34 cellular contexts compared by ENCODE assay signal in genomic region chr7:105703207-105703930, GRCh38.
"Had no signal": no experiment of that assay in that cellular context is flagged by ENCODE, and none has a peak within 500 bp of the region (broad histone marks: within the 10 kb centered on the region; RNA-seq: fewer than 3 reads in every experiment).

No MANE protein-coding gene starts in this region.

- H3K79me2 ChIP-seq: parathyroid adenoma had no signal

- DNase-seq: activated CD4-positive, alpha-beta T cell treated with anti-CD3 and anti-CD28 coated beads for 48 hours; activated CD4-positive, alpha-beta T cell treated with anti-CD3 and anti-CD28 coated beads, Interleukin-2, amount 50 U/mL, for 48 hours; activated CD8-positive, alpha-beta memory T cell treated with anti-CD3 and anti-CD28 coated beads for 24 hours; activated effector memory CD4-positive, alpha-beta T cell treated with anti-CD3 and anti-CD28 coated beads, Interleukin-2, amount 50 U/mL, for 16 hours; activated naive CD4-positive, alpha-beta T cell treated with anti-CD3 and anti-CD28 coated beads, Interleukin-2, amount 10 ng/mL, durations not matched to agents 7 days and 5 days; activated naive CD8-positive, alpha-beta T cell treated with anti-CD3 and anti-CD28 coated beads, Interleukin-2, amount 10 ng/mL, durations not matched to agents 7 days and 5 days; activated T-cell treated with anti-CD3 and anti-CD28 coated beads, Interleukin-2, amount 50 U/mL, for 1 hour; brain microvascular endothelial cell; caudate nucleus; cortex of kidney; endodermal cell; glutamatergic neuron; left colon; lower lobe of right lung; mesenchymal stem cell; natural killer cell; occipital lobe; stimulated activated CD4-positive, alpha-beta T cell treated with anti-CD3 and anti-CD28 coated beads, Interleukin-15, amount 100 ng/mL, for 24 hours; stimulated activated CD4-positive, alpha-beta T cell treated with anti-CD3 and anti-CD28 coated beads, Interleukin-2, amount 100 ng/mL, for 24 hours; stimulated activated naive B cell treated with anti-CD40 and anti-IgM and Interleukin-4, amounts not matched to agents 10 μg/mL and 1 μg/mL and 100 μg/mL, for 72 hours; stomach; T-helper 9 cell; testis; uterus had no signal

- H3K9ac ChIP-seq: neural progenitor cell, parathyroid adenoma had no signal

- FAIRE-seq: astrocyte, frontal cortex, keratinocyte, TTC549 had no signal

- H3K4me3 ChIP-seq: esophagus muscularis mucosa, lower lobe of right lung, neural progenitor cell, right atrium auricular region, stomach, testis, uterus had no signal

- H3K27ac ChIP-seq: brain microvascular endothelial cell, esophagus muscularis mucosa, lower lobe of right lung, neural progenitor cell, parathyroid adenoma, right atrium auricular region, stomach, testis, uterus, VCaP had no signal

- H3K4me2 ChIP-seq: neural progenitor cell had no signal

- H3K9me3 ChIP-seq: esophagus muscularis mucosa, lower lobe of right lung, right atrium auricular region, stomach, testis, uterus had no signal

- H2AFZ ChIP-seq: neural progenitor cell, parathyroid adenoma had no signal

- ATAC-seq: activated CD4-positive, CD25-positive, alpha-beta regulatory T cell treated with anti-CD3 and anti-CD28 coated beads, Interleukin-2, amount 50 U/mL, for 24 hours; left colon; lower lobe of right lung; natural killer cell; stimulated activated naive B cell treated with anti-CD40 and anti-IgM and Interleukin-4, amounts not matched to agents 10 μg/mL and 1 μg/mL and 100 μg/mL, for 72 hours had no signal

- H3K27me3 ChIP-seq: brain microvascular endothelial cell, esophagus muscularis mucosa, neural progenitor cell, right atrium auricular region, stomach, testis, uterus had no signal

- H3K4me1 ChIP-seq: neural progenitor cell, uterus had no signal

- H3K36me3 ChIP-seq: brain microvascular endothelial cell, esophagus muscularis mucosa, lower lobe of right lung, neural progenitor cell, right atrium auricular region, uterus had no signal
